In the genomic region with DNA sequence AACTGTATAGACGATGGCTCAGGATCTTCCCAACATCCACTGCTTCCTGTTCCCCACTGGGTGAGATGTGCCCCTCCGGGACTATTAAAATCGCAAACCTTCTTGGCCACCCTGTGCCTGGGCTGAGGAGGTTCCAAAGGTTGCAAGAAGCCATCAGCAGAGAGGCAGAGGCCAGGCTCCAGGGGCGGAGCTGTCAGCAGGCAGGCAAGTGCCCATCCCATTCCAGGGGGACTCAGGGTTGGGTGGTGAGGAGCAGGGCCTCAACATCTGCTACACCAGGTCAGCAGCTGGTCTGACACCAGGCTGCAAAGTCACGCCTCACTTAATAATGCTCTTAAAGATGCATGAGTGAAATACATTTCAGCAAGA, we compare ENCODE assay signal across 25 cellular contexts. TPM values are rescaled to one million over a fixed set of nuclear protein-coding genes. Genes with fewer than 3 reads are reported as not detected.
DNase-seq lines count a peak whose midpoint lies in the region; TF ChIP-seq lines count a peak whose summit lies in the region.
"Had no signal": no experiment of that assay in that cellular context is flagged by ENCODE, and none has a peak within 500 bp of the region (broad histone marks: within the 10 kb centered on the region; RNA-seq: fewer than 3 reads in every experiment).

No MANE protein-coding gene starts in this region.

- no peaks in the 10 kb centered on the region for H3K27me3 Mint-ChIP-seq in endodermal cell (ENCODE audit: insufficient read depth)
- H3K27me3 Mint-ChIP-seq in activated T-helper 1 cell treated with anti-CD3 and anti-CD28 coated beads, Interleukin-12 subunit alpha, Interleukin-12 subunit beta, Interleukin-2, Interleukin-4 antibody, amounts not matched to agents 30 ng/mL and 10 ng/mL and 1 ng/mL, durations not matched to agents 14 hours and 24 hours and 36 hours (ENCODE audit: insufficient read depth) = no peaks in the 10 kb centered on the region

- no peak overlapping the region for H3K27ac Mint-ChIP-seq in endodermal cell
- no peak overlapping the region for H3K27ac Mint-ChIP-seq in activated T-helper 1 cell treated with anti-CD3 and anti-CD28 coated beads, Interleukin-12 subunit alpha, Interleukin-12 subunit beta, Interleukin-2, Interleukin-4 antibody, amounts not matched to agents 30 ng/mL and 10 ng/mL and 1 ng/mL, durations not matched to agents 14 hours and 24 hours and 36 hours
- H3K27ac Mint-ChIP-seq: H9, HFFc6 had no signal

- no peak for TF ChIP-seq CTCF in endodermal cell (conservative IDR thresholded peaks at IDR 0.05)

- H3K27ac ChIP-seq in endodermal cell (ENCODE audit: low read depth, low read length) = no peak overlapping the region
- no peak overlapping the region for H3K27ac ChIP-seq in rectal smooth muscle tissue (ENCODE audit: low read depth, low read length)
- H3K27ac ChIP-seq: GM23248 had no signal

- H3K36me3 ChIP-seq in endodermal cell (ENCODE audit: control insufficient read depth, insufficient read depth, low read length) (no peaks in the 10 kb centered on the region), rectal smooth muscle tissue (ENCODE audit: control insufficient read depth, insufficient read depth, low read length) (no peaks in the 10 kb centered on the region)

- DNase-seq in NCI-H2171 treated with DMSO at 0.1 percent for 48 hours (lab: John Stamatoyannopoulos, UW) (peak; percentile 4), NCI-H2171 (lab: John Stamatoyannopoulos, UW) (no peak), endodermal cell (peak; percentile 36), GM19240 (ENCODE audit: insufficient read length, low spot score) (no peak)
- DNase-seq in activated T-helper 1 cell treated with anti-CD3 and anti-CD28 coated beads, Interleukin-12 subunit alpha, Interleukin-12 subunit beta, Interleukin-2, Interleukin-4 antibody, amounts not matched to agents 30 ng/mL and 10 ng/mL and 1 ng/mL, durations not matched to agents 14 hours and 24 hours and 36 hours (ENCODE audit: low spot score) = no peak
- DNase-seq in activated T-cell treated with anti-CD3 and anti-CD28 coated beads, Interleukin-2, amount 50 U/mL, for 48 hours = no peak
- DNase-seq: 8988T; AML-193; DMS79; GM23248; H9; HFFc6; Kasumi-1; NCI-H1930; NCI-H345; NCI-H774; NK-92 treated with Interleukin-12 subunit alpha and Interleukin-12 subunit beta, amount 100 ng/mL, for 24 hours; OCI-M1; Right ventricle myocardium superior had no signal

- no peaks in the 10 kb centered on the region for H3K27me3 ChIP-seq in endodermal cell (ENCODE audit: control insufficient read depth, insufficient read depth, low read length, poor library complexity, severe bottlenecking)
- no peaks in the 10 kb centered on the region for H3K27me3 ChIP-seq in rectal smooth muscle tissue (ENCODE audit: control insufficient read depth, insufficient read depth, low read length)

- H3K4me1 ChIP-seq in endodermal cell (ENCODE audit: control insufficient read depth, insufficient read depth, low read length) (no peaks in the 10 kb centered on the region), rectal smooth muscle tissue (ENCODE audit: control insufficient read depth, insufficient read depth, low read length) (no peaks in the 10 kb centered on the region)

- H3K9me3 ChIP-seq in endodermal cell (ENCODE audit: control insufficient read depth, low read length) = no peaks in the 10 kb centered on the region

- H3K9me3 Mint-ChIP-seq in endodermal cell = no peaks in the 10 kb centered on the region
- no peaks in the 10 kb centered on the region for H3K9me3 Mint-ChIP-seq in activated T-helper 1 cell treated with anti-CD3 and anti-CD28 coated beads, Interleukin-12 subunit alpha, Interleukin-12 subunit beta, Interleukin-2, Interleukin-4 antibody, amounts not matched to agents 30 ng/mL and 10 ng/mL and 1 ng/mL, durations not matched to agents 14 hours and 24 hours and 36 hours
- H3K9me3 Mint-ChIP-seq: HFFc6 had no signal

- no peak overlapping the region for H3K4me3 Mint-ChIP-seq in endodermal cell
- H3K4me3 Mint-ChIP-seq in activated T-helper 1 cell treated with anti-CD3 and anti-CD28 coated beads, Interleukin-12 subunit alpha, Interleukin-12 subunit beta, Interleukin-2, Interleukin-4 antibody, amounts not matched to agents 30 ng/mL and 10 ng/mL and 1 ng/mL, durations not matched to agents 14 hours and 24 hours and 36 hours = no peak overlapping the region
- H3K4me3 Mint-ChIP-seq: CD14-positive monocyte, H9, HFFc6 had no signal

- H3K4me3 ChIP-seq in endodermal cell (ENCODE audit: low read length) (no peak overlapping the region), rectal smooth muscle tissue (ENCODE audit: low read length) (peak overlapping the region; percentile 21)
- H3K4me3 ChIP-seq: GM23248 had no signal

- H3K36me3 Mint-ChIP-seq in endodermal cell (ENCODE audit: low read depth) = no peaks in the 10 kb centered on the region
- H3K36me3 Mint-ChIP-seq in activated T-helper 1 cell treated with anti-CD3 and anti-CD28 coated beads, Interleukin-12 subunit alpha, Interleukin-12 subunit beta, Interleukin-2, Interleukin-4 antibody, amounts not matched to agents 30 ng/mL and 10 ng/mL and 1 ng/mL, durations not matched to agents 14 hours and 24 hours and 36 hours (ENCODE audit: low read depth) = no peaks in the 10 kb centered on the region
- H3K36me3 Mint-ChIP-seq: CD14-positive monocyte had no signal

- WGBS in endodermal cell (ENCODE audit: insufficient coverage in 1 of 2, insufficient read length in 1 of 2), 2 experiments = 80% methylated on average over 4 of the region's 5 CpGs; no CpG with 5 or more reads in 1 of the 2 experiments

- intact Hi-C loops in activated T-helper 1 cell treated with anti-CD3 and anti-CD28 coated beads, Interleukin-12 subunit alpha, Interleukin-12 subunit beta, Interleukin-2, Interleukin-4 antibody, amounts not matched to agents 30 ng/mL and 10 ng/mL and 1 ng/mL, durations not matched to agents 14 hours and 24 hours and 36 hours (cut with micrococcal nuclease) = no loop called here

- H3K4me1 Mint-ChIP-seq in endodermal cell = peaks cover 4% of the 10 kb centered on the region
- H3K4me1 Mint-ChIP-seq in activated T-helper 1 cell treated with anti-CD3 and anti-CD28 coated beads, Interleukin-12 subunit alpha, Interleukin-12 subunit beta, Interleukin-2, Interleukin-4 antibody, amounts not matched to agents 30 ng/mL and 10 ng/mL and 1 ng/mL, durations not matched to agents 14 hours and 24 hours and 36 hours (ENCODE audit: low read depth) = no peaks in the 10 kb centered on the region
- H3K4me1 Mint-ChIP-seq: CD14-positive monocyte had no signal

- H3K9ac ChIP-seq in endodermal cell (ENCODE audit: extremely low read depth, low read length, poor library complexity, severe bottlenecking) (no peak overlapping the region), rectal smooth muscle tissue (ENCODE audit: low read length) (no peak overlapping the region)
- H3K9ac ChIP-seq: GM23248 had no signal

RNA-seq across cellular contexts. Expression of a gene that starts 2.2 kb away (rescaled TPM):
- not detected for total RNA-seq in endodermal cell
- polyA plus RNA-seq in endodermal cell (2013, experiment 1 of 2) = not detected
- not detected for polyA plus RNA-seq in endodermal cell (2013, experiment 2 of 2)
- not detected in 2 replicates for total RNA-seq in activated T-helper 1 cell treated with anti-CD3 and anti-CD28 coated beads, Interleukin-12 subunit alpha, Interleukin-12 subunit beta, Interleukin-2, Interleukin-4 antibody, amounts not matched to agents 30 ng/mL and 10 ng/mL and 1 ng/mL, durations not matched to agents 14 hours and 24 hours and 36 hours
- total RNA-seq: GM23248, H9, HFFc6, MCF 10A, Right ventricle myocardium superior, RPMI7951, SK-MEL-5 had no signal
- polyA plus RNA-seq: AG04450, GM23248 had no signal

RNA-seq across cellular contexts. Expression of a gene that starts 49.2 kb away (rescaled TPM):
- not detected for total RNA-seq in endodermal cell
- polyA plus RNA-seq in endodermal cell (2013, experiment 1 of 2) = 0.18 TPM
- not detected for polyA plus RNA-seq in endodermal cell (2013, experiment 2 of 2)
- total RNA-seq in activated T-helper 1 cell treated with anti-CD3 and anti-CD28 coated beads, Interleukin-12 subunit alpha, Interleukin-12 subunit beta, Interleukin-2, Interleukin-4 antibody, amounts not matched to agents 30 ng/mL and 10 ng/mL and 1 ng/mL, durations not matched to agents 14 hours and 24 hours and 36 hours = not detected in 2 replicates
- total RNA-seq: GM23248, HFFc6, MCF 10A, RPMI7951 had no signal
- polyA plus RNA-seq: AG04450, CD14-positive monocyte, GM23248 had no signal

Comparison
In these comparisons a context has a peak if more than half of its experiments do, and no peak if none do; other contexts are left out.
1. DNase-seq: peak in NCI-H2171 treated with DMSO at 0.1 percent for 48 hours (single experiment) and endodermal cell (single experiment); none in NCI-H2171 (single experiment), activated T-helper 1 cell treated with anti-CD3 and anti-CD28 coated beads, Interleukin-12 subunit alpha, Interleukin-12 subunit beta, Interleukin-2, Interleukin-4 antibody, amounts not matched to agents 30 ng/mL and 10 ng/mL and 1 ng/mL, durations not matched to agents 14 hours and 24 hours and 36 hours (single experiment), activated T-cell treated with anti-CD3 and anti-CD28 coated beads, Interleukin-2, amount 50 U/mL, for 48 hours (0 of 2) and GM19240 (single experiment).